10 cellular contexts compared by ENCODE assay signal in genomic region chr9:124309665-124310064, GRCh38. TPM values are rescaled to one million over a fixed set of nuclear protein-coding genes. Genes with fewer than 3 reads are reported as not detected.
DNase-seq lines count a peak whose midpoint lies in the region; ATAC-seq, FAIRE-seq and TF ChIP-seq lines count a peak whose summit lies in the region.
"Had no signal": no experiment of that assay in that cellular context is flagged by ENCODE, and none has a peak within 500 bp of the region (broad histone marks: within the 10 kb centered on the region; RNA-seq: fewer than 3 reads in every experiment).

No MANE protein-coding gene starts in this region.

- no peak for ATAC-seq in GM18858 (IDR thresholded peaks at IDR 0.05; ENCODE audit: unreplicated experiment)

- H3K9me3 Mint-ChIP-seq in progenitor cell of endocrine pancreas (ENCODE audit: low read depth) = no peaks in the 10 kb centered on the region
- peaks cover 0 to 2% (median 0%) of the 10 kb centered on the region in 7 donors for H3K9me3 Mint-ChIP-seq in CD14-positive monocyte

- H3K4me3 ChIP-seq in esophagus muscularis mucosa (no peak overlapping the region), ovary (no peak overlapping the region), transverse colon (no peak overlapping the region)

- TF ChIP-seq EP300 in esophagus muscularis mucosa (IDR thresholded peaks at IDR 0.05) = no peak
- no peak for TF ChIP-seq EP300 in ovary (IDR thresholded peaks at IDR 0.05)
- TF ChIP-seq EP300 in transverse colon (IDR thresholded peaks at IDR 0.05; ENCODE audit: low read depth) = no peak

- in situ Hi-C loops in transverse colon (cut with MboI; ENCODE audit: low pct_ligation_motif_present in 1 of 4, low pct_unique_long_range_greater_than_20kb in 1 of 4, low sequenced_read_pairs in 3 of 4) = loop anchor here (10.0 kb wide), 2 partner anchors 175 to 185 kb away; no protein-coding TSS in a partner anchor

- FAIRE-seq in RCC 7860 (lab: Jason Lieb, UNC) = peak; percentile 99

- H3K36me3 Mint-ChIP-seq in progenitor cell of endocrine pancreas (ENCODE audit: insufficient read depth) (peaks cover 1% of the 10 kb centered on the region), CD14-positive monocyte (peaks cover 57 to 96% of the 10 kb centered on the region in 2 donors)

- no peaks in the 10 kb centered on the region for H3K9me3 ChIP-seq in esophagus muscularis mucosa
- no peaks in the 10 kb centered on the region for H3K9me3 ChIP-seq in ovary
- no peaks in the 10 kb centered on the region for H3K9me3 ChIP-seq in transverse colon

- TF ChIP-seq POLR2A in esophagus muscularis mucosa (IDR thresholded peaks at IDR 0.05; ENCODE audit: low read depth) = no peak
- no peak for TF ChIP-seq POLR2A in ovary (IDR thresholded peaks at IDR 0.05)
- TF ChIP-seq POLR2A in transverse colon (IDR thresholded peaks at IDR 0.05) = no peak

- H3K27ac Mint-ChIP-seq in progenitor cell of endocrine pancreas (peak overlapping the region; percentile 52), CD14-positive monocyte (peak overlapping the region in 1 of 7 donors; percentile 42)

- H3K4me1 Mint-ChIP-seq in progenitor cell of endocrine pancreas (ENCODE audit: low read depth) = no peaks in the 10 kb centered on the region
- peaks cover 22% of the 10 kb centered on the region for H3K4me1 Mint-ChIP-seq in CD14-positive monocyte

- H3K36me3 ChIP-seq in esophagus muscularis mucosa (peaks cover 0 to 34% (median 25%) of the 10 kb centered on the region in 4 donors), ovary (no peaks in the 10 kb centered on the region), transverse colon (peaks cover 0 to 3% (median 0%) of the 10 kb centered on the region in 4 donors)

- intact Hi-C loops in esophagus muscularis mucosa (cut with DNase I) (no loop called here), ovary (cut with DNase I) (no loop called here), CD14-positive monocyte (cut with micrococcal nuclease) (loop anchor here in 1 of 2 donors (5.0 kb wide), 1 partner anchor 182 kb away; no protein-coding TSS in a partner anchor), transverse colon (cut with DNase I; ENCODE audit: low total_unique reads) (loop anchor here (5.0 kb wide), 1 partner anchor 1392 kb away; no protein-coding TSS in a partner anchor)

- peaks cover 0 to 14% (median 3%) of the 10 kb centered on the region in 4 donors for H3K4me1 ChIP-seq in esophagus muscularis mucosa
- H3K4me1 ChIP-seq in ovary (ENCODE audit: insufficient read depth) = no peaks in the 10 kb centered on the region
- H3K4me1 ChIP-seq in transverse colon = no peaks in the 10 kb centered on the region

- TF ChIP-seq CTCF in esophagus muscularis mucosa (IDR thresholded peaks at IDR 0.05) (no peak), progenitor cell of endocrine pancreas (IDR thresholded peaks at IDR 0.05; ENCODE audit: unreplicated experiment) (no peak), ovary (IDR thresholded peaks at IDR 0.05) (no peak), CD14-positive monocyte (IDR thresholded peaks at IDR 0.05) (no peak), transverse colon (IDR thresholded peaks at IDR 0.05) (no peak)

- H3K27me3 ChIP-seq in esophagus muscularis mucosa (no peaks in the 10 kb centered on the region), ovary (no peaks in the 10 kb centered on the region), transverse colon (no peaks in the 10 kb centered on the region)

- WGBS in esophagus muscularis mucosa = 81% methylated on average over 14 of the region's 14 CpGs
- WGBS in ovary, 3 donors = 87 to 90% (median 88%) methylated on average over 14 of the region's 14 CpGs
- WGBS in transverse colon (ENCODE audit: low coverage in 1 of 2), 2 donors = 82 to 90% methylated on average over 4 to 14 of the region's 14 CpGs

- DNase-seq in EH (ENCODE audit: low read depth) (peak; percentile 98), RCC 7860 (ENCODE audit: low spot score) (peak; percentile 99), esophagus muscularis mucosa (ENCODE audit: extremely low spot score) (no peak), progenitor cell of endocrine pancreas (ENCODE audit: low spot score, unreplicated experiment) (no peak), ovary (no peak), CD14-positive monocyte (ENCODE audit: low spot score) (no peak), transverse colon (no peak)
- DNase-seq: stimulated activated CD4-positive, alpha-beta T cell treated with anti-CD3 and anti-CD28 coated beads, Interleukin-15, amount 100 ng/mL, for 24 hours had no signal

- H3K27me3 Mint-ChIP-seq in progenitor cell of endocrine pancreas (no peaks in the 10 kb centered on the region), CD14-positive monocyte (ENCODE audit: low read depth in 3 of 3) (no peaks in the 10 kb centered on the region)

- H3K4me3 Mint-ChIP-seq in progenitor cell of endocrine pancreas (ENCODE audit: low read depth) (no peak overlapping the region), CD14-positive monocyte (no peak overlapping the region)

- peak overlapping the region in 3 of 4 donors; percentile 34 to 66 (median 43) for H3K27ac ChIP-seq in esophagus muscularis mucosa (replicated peaks in 1 of 4)
- H3K27ac ChIP-seq in ovary = no peak overlapping the region
- H3K27ac ChIP-seq in transverse colon = no peak overlapping the region
- H3K27ac ChIP-seq: KMS-11 had no signal

RNA-seq across cellular contexts. Expression of gene NEK6, which starts 51.9 kb away (rescaled TPM):
- total RNA-seq in esophagus muscularis mucosa = 10 to 100 TPM; 14.1 to 21.9 (median 15.1) TPM
- 23.9 and 24.4 TPM in 2 replicates for total RNA-seq in progenitor cell of endocrine pancreas
- 10 to 100 TPM in 5 of 7 donors, 1 to 10 TPM in 2; 7.2 to 45.1 (median 22.8) TPM for total RNA-seq in ovary
- 10 to 100 TPM in 1 of 2 donors, 1 to 10 TPM in 1; 7.6 to 23.0 TPM for polyA plus RNA-seq in ovary
- 10 to 100 TPM; 26.1 to 35.8 TPM for polyA plus RNA-seq in CD14-positive monocyte
- total RNA-seq in transverse colon = 10 to 100 TPM; 12.3 to 31.1 (median 21.6) TPM

Comparison
In these comparisons a context has a peak if more than half of its experiments do, and no peak if none do; other contexts are left out.
1. DNase-seq: peak in EH (single experiment) and RCC 7860 (single experiment); none in esophagus muscularis mucosa (single experiment), progenitor cell of endocrine pancreas (single experiment), ovary (0 of 5), CD14-positive monocyte (single experiment) and transverse colon (single experiment).
2. H3K27ac ChIP-seq: peak in esophagus muscularis mucosa (3 of 4); none in ovary (0 of 2) and transverse colon (0 of 4).